ENCODE assay signal across 9 cellular contexts in genomic region chr1:186482661-186483255, GRCh38. TPM values are rescaled to one million over a fixed set of nuclear protein-coding genes. Genes with fewer than 3 reads are reported as not detected.
A peak's percentile ranks its signal among the peaks of the same experiment; 100 is the strongest.
DNase-seq lines count a peak whose midpoint lies in the region; ATAC-seq and TF ChIP-seq lines count a peak whose summit lies in the region.
"Had no signal": no experiment of that assay in that cellular context is flagged by ENCODE, and none has a peak within 500 bp of the region (broad histone marks: within the 10 kb centered on the region; RNA-seq: fewer than 3 reads in every experiment).

No MANE protein-coding gene starts in this region.

- no peaks in the 10 kb centered on the region for H3K27me3 ChIP-seq in esophagus muscularis mucosa

- no peak for TF ChIP-seq POLR2A in esophagus muscularis mucosa (IDR thresholded peaks at IDR 0.05; ENCODE audit: low read depth)

- DNase-seq in NCI-H446 (lab: John Stamatoyannopoulos, UW) (peak; percentile 61 to 83), esophagus muscularis mucosa (ENCODE audit: extremely low spot score) (no peak), type B pancreatic cell (ENCODE audit: extremely low spot score, unreplicated experiment) (peak; percentile 75)
- DNase-seq in activated CD8-positive, alpha-beta T cell treated with anti-CD3 and anti-CD28 coated beads for 36 hours = peak; percentile 78

- TF ChIP-seq CTCF in C4-2B (conservative IDR thresholded peaks at IDR 0.05) (peak; percentile 99), esophagus muscularis mucosa (IDR thresholded peaks at IDR 0.05) (peak; percentile 65 to 80 (median 73)), nephron (IDR thresholded peaks at IDR 0.05; ENCODE audit: unreplicated experiment in 3 of 3) (peak; percentile 85 to 95 (median 95)), type B pancreatic cell (conservative IDR thresholded peaks at IDR 0.05) (peak; percentile 93)
- peak; percentile 97 for TF ChIP-seq CTCF in activated CD8-positive, alpha-beta T cell treated with anti-CD3 and anti-CD28 coated beads for 36 hours (IDR thresholded peaks at IDR 0.05)

- H3K27ac Mint-ChIP-seq in activated CD8-positive, alpha-beta T cell treated with anti-CD3 and anti-CD28 coated beads for 36 hours = no peak overlapping the region
- H3K27ac Mint-ChIP-seq in nephron (peak overlapping the region in 1 of 3 experiments; percentile 40), type B pancreatic cell (no peak overlapping the region)

- ATAC-seq in GM18870 (IDR thresholded peaks at IDR 0.05; ENCODE audit: unreplicated experiment) = peak; percentile 66
- peak; percentile 88 for ATAC-seq in HG03108 (IDR thresholded peaks at IDR 0.05; ENCODE audit: unreplicated experiment)
- ATAC-seq in activated CD8-positive, alpha-beta T cell treated with anti-CD3 and anti-CD28 coated beads for 36 hours = peak; percentile 75

- 3% methylated on average over 4 of the region's 4 CpGs for WGBS in esophagus muscularis mucosa

- H3K36me3 Mint-ChIP-seq in activated CD8-positive, alpha-beta T cell treated with anti-CD3 and anti-CD28 coated beads for 36 hours (ENCODE audit: low read depth) = no peaks in the 10 kb centered on the region
- H3K36me3 Mint-ChIP-seq in nephron (ENCODE audit: low read depth) (no peaks in the 10 kb centered on the region), type B pancreatic cell (no peaks in the 10 kb centered on the region)

- CTCF ChIA-PET in activated CD8-positive, alpha-beta T cell treated with anti-CD3 and anti-CD28 coated beads for 36 hours (lab: Charles Lee) = interaction anchor here (0.6 to 1.2 kb wide), 15 partner anchors 10 to 504 kb away, joined by 3 to 9 read pairs (median 4); partner anchors contain the start of gene PTGS2

- intact Hi-C loops in activated CD8-positive, alpha-beta T cell treated with anti-CD3 and anti-CD28 coated beads for 36 hours (cut with micrococcal nuclease) = loop anchor here (5.0 to 10.0 kb wide), 3 partner anchors 122 to 505 kb away; partner anchors contain the start of gene PTGS2
- intact Hi-C loops in esophagus muscularis mucosa (cut with DNase I) = loop anchor here (5.0 kb wide), 1 partner anchor 505 kb away; no protein-coding TSS in a partner anchor

- H3K9me3 ChIP-seq in esophagus muscularis mucosa = no peaks in the 10 kb centered on the region

- H3K4me3 ChIP-seq in esophagus muscularis mucosa = no peak overlapping the region

- no peak overlapping the region for H3K4me3 Mint-ChIP-seq in activated CD8-positive, alpha-beta T cell treated with anti-CD3 and anti-CD28 coated beads for 36 hours
- H3K4me3 Mint-ChIP-seq in nephron = no peak overlapping the region
- H3K4me3 Mint-ChIP-seq in type B pancreatic cell = no peak overlapping the region

- H3K4me1 Mint-ChIP-seq in activated CD8-positive, alpha-beta T cell treated with anti-CD3 and anti-CD28 coated beads for 36 hours (ENCODE audit: low read depth) = no peaks in the 10 kb centered on the region
- peaks cover 8% of the 10 kb centered on the region for H3K4me1 Mint-ChIP-seq in nephron
- peaks cover 4% of the 10 kb centered on the region for H3K4me1 Mint-ChIP-seq in type B pancreatic cell (ENCODE audit: unreplicated experiment)

- H3K4me1 ChIP-seq in esophagus muscularis mucosa = peaks cover 0 to 6% (median 0%) of the 10 kb centered on the region in 4 donors

- no peak overlapping the region for H3K27ac ChIP-seq in C4-2B
- H3K27ac ChIP-seq in esophagus muscularis mucosa (replicated peaks in 1 of 4) = no peak overlapping the region

- H3K36me3 ChIP-seq in esophagus muscularis mucosa = no peaks in the 10 kb centered on the region

- TF ChIP-seq EP300 in esophagus muscularis mucosa (IDR thresholded peaks at IDR 0.05) = no peak

- POLR2A ChIA-PET in activated CD8-positive, alpha-beta T cell treated with anti-CD3 and anti-CD28 coated beads for 36 hours (lab: Charles Lee) = no interaction called here

- no peaks in the 10 kb centered on the region for H3K9me3 Mint-ChIP-seq in activated CD8-positive, alpha-beta T cell treated with anti-CD3 and anti-CD28 coated beads for 36 hours
- H3K9me3 Mint-ChIP-seq in nephron (no peaks in the 10 kb centered on the region), type B pancreatic cell (no peaks in the 10 kb centered on the region)

- no peaks in the 10 kb centered on the region for H3K27me3 Mint-ChIP-seq in activated CD8-positive, alpha-beta T cell treated with anti-CD3 and anti-CD28 coated beads for 36 hours
- H3K27me3 Mint-ChIP-seq in nephron (ENCODE audit: low read depth) (peaks cover 4% of the 10 kb centered on the region), type B pancreatic cell (no peaks in the 10 kb centered on the region)

RNA-seq across cellular contexts. Expression of gene PDC, which starts 21.8 kb away (rescaled TPM):
- not detected for total RNA-seq in activated CD8-positive, alpha-beta T cell treated with anti-CD3 and anti-CD28 coated beads for 36 hours
- total RNA-seq in esophagus muscularis mucosa = not detected
- total RNA-seq in type B pancreatic cell (ENCODE audit: low replicate concordance) = not detected in 2 replicates
- total RNA-seq: urinary bladder had no signal
